In the genomic region with DNA sequence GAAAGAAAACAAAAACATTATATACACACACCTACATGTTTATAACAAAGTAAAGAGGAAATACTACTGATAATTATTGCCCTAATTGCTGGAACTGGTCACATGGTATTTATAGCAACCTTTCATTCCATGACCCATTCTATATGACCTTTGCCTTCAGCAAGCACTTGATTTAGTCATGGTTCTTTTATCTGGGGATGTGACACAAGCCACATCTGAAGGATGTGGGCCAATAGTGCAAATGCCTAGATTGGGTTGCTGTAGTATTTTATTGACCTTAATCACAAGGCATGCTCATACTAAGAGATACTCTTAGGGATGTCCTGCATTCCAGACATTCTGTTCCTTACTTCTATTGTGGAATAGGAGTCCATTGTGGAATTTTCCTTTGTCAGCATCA, we compare ENCODE assay signal across 23 cellular contexts.
"Had no signal": no experiment of that assay in that cellular context is flagged by ENCODE, and none has a peak within 500 bp of the region (broad histone marks: within the 10 kb centered on the region; RNA-seq: fewer than 3 reads in every experiment).

No MANE protein-coding gene starts in this region.

- H3K4me1 ChIP-seq: esophagus muscularis mucosa, foreskin keratinocyte, gastroesophageal sphincter, heart left ventricle, left lung, lower lobe of right lung had no signal

- H3K4me1 Mint-ChIP-seq: mesothelial cell of epicardium; naive thymus-derived CD4-positive, alpha-beta T cell had no signal

- H3K27me3 ChIP-seq: dorsolateral prefrontal cortex, esophagus muscularis mucosa, foreskin keratinocyte, gastroesophageal sphincter, heart left ventricle, left lung had no signal

- H3K4me3 ChIP-seq: coronary artery, dorsolateral prefrontal cortex, esophagus muscularis mucosa, gastroesophageal sphincter, heart left ventricle, left lung, lower lobe of right lung had no signal

- H3K4me3 Mint-ChIP-seq: mesothelial cell of epicardium; naive thymus-derived CD4-positive, alpha-beta T cell had no signal

- DNase-seq: dermis blood vessel endothelial cell; dorsolateral prefrontal cortex; effector CD4-positive, alpha-beta T cell; effector memory CD4-positive, alpha-beta T cell; foreskin keratinocyte; heart left ventricle; hippocampal formation; islet precursor cell; kidney; kidney glomerular epithelial cell; left cardiac atrium; left lung; left ventricle myocardium superior; lower lobe of right lung; mesenchymal stem cell; naive thymus-derived CD4-positive, alpha-beta T cell had no signal

- H3K36me3 ChIP-seq: esophagus muscularis mucosa, gastroesophageal sphincter, heart left ventricle, left lung, lower lobe of right lung had no signal

- H3K27ac Mint-ChIP-seq: mesothelial cell of epicardium; naive thymus-derived CD4-positive, alpha-beta T cell had no signal

- H3K9me3 ChIP-seq: esophagus muscularis mucosa, gastroesophageal sphincter had no signal

- FAIRE-seq: colon, endothelial cell of umbilical vein, frontal cortex, kidney had no signal

- H3K36me3 Mint-ChIP-seq: mesothelial cell of epicardium; naive thymus-derived CD4-positive, alpha-beta T cell had no signal

- ATAC-seq: foreskin keratinocyte; gastroesophageal sphincter; heart left ventricle; left cardiac atrium; left lung; left ventricle myocardium superior; lower lobe of right lung; naive thymus-derived CD4-positive, alpha-beta T cell had no signal

- H3K27ac ChIP-seq: coronary artery, dorsolateral prefrontal cortex, esophagus muscularis mucosa, foreskin keratinocyte, gastroesophageal sphincter, heart left ventricle, left lung, lower lobe of right lung had no signal

- H3K27me3 Mint-ChIP-seq: naive thymus-derived CD4-positive, alpha-beta T cell had no signal
